ENCODE assay signal across 20 cellular contexts in genomic region chr2:102480273-102480672, GRCh38. TPM values are rescaled to one million over a fixed set of nuclear protein-coding genes. Genes with fewer than 3 reads are reported as not detected.
DNase-seq lines count a peak whose midpoint lies in the region; ATAC-seq and TF ChIP-seq lines count a peak whose summit lies in the region.
"Had no signal": no experiment of that assay in that cellular context is flagged by ENCODE, and none has a peak within 500 bp of the region (broad histone marks: within the 10 kb centered on the region; RNA-seq: fewer than 3 reads in every experiment).

No MANE protein-coding gene starts in this region.

- peaks cover 16% of the 10 kb centered on the region for H3K4me1 Mint-ChIP-seq in activated CD4-positive, alpha-beta T cell treated with anti-CD3 and anti-CD28 coated beads for 36 hours
- H3K4me1 Mint-ChIP-seq in natural killer cell treated with Interleukin-12 subunit alpha and Interleukin-12 subunit beta and Interleukin-15 and Interleukin-18, amount 100 ng/mL, for 72 hours (ENCODE audit: low read depth in 2 of 2) = peaks cover 3 to 8% of the 10 kb centered on the region in 2 donors
- no peaks in the 10 kb centered on the region for H3K4me1 Mint-ChIP-seq in natural killer cell
- peaks cover 7% of the 10 kb centered on the region; the same call in 1 of the 2 replicates for H3K4me1 Mint-ChIP-seq in WTC11
- H3K4me1 Mint-ChIP-seq: B cell had no signal

- H3K4me1 ChIP-seq in neutrophil (ENCODE audit: control insufficient read depth in 1 of 2, insufficient read depth in 1 of 2, low read depth in 1 of 2, low read length in 1 of 2) = peaks cover 33 to 48% of the 10 kb centered on the region in 2 experiments

- H3K27ac Mint-ChIP-seq in activated CD4-positive, alpha-beta T cell treated with anti-CD3 and anti-CD28 coated beads for 36 hours = no peak overlapping the region
- peak overlapping the region; percentile 42 to 58 for H3K27ac Mint-ChIP-seq in natural killer cell treated with Interleukin-12 subunit alpha and Interleukin-12 subunit beta and Interleukin-15 and Interleukin-18, amount 100 ng/mL, for 72 hours
- H3K27ac Mint-ChIP-seq in natural killer cell = no peak overlapping the region
- H3K27ac Mint-ChIP-seq in WTC11 = no peak overlapping the region
- H3K27ac Mint-ChIP-seq: B cell; CD4-positive, alpha-beta T cell; GM23338 had no signal

- POLR2A ChIA-PET in activated CD4-positive, alpha-beta T cell treated with anti-CD3 and anti-CD28 coated beads for 36 hours (lab: Charles Lee) = no interaction called here
- POLR2A ChIA-PET in WTC11 (lab: Charles Lee) = no interaction called here

- no peaks in the 10 kb centered on the region for H3K9me3 ChIP-seq in neutrophil

- intact Hi-C loops in activated CD4-positive, alpha-beta T cell treated with anti-CD3 and anti-CD28 coated beads for 36 hours (cut with DNase I, micrococcal nuclease) = no loop called here
- intact Hi-C loops in natural killer cell (cut with micrococcal nuclease) = no loop called here

- no peak for DNase-seq in activated CD4-positive, alpha-beta T cell treated with anti-CD3 and anti-CD28 coated beads for 36 hours
- DNase-seq in activated CD4-positive, alpha-beta T cell treated with anti-CD3 and anti-CD28 coated beads for 4 hours = no peak
- no peak for DNase-seq in natural killer cell treated with Interleukin-12 subunit alpha and Interleukin-12 subunit beta and Interleukin-15 and Interleukin-18, amount 100 ng/mL, for 72 hours (ENCODE audit: low spot score)
- no peak for DNase-seq in natural killer cell
- DNase-seq in EL = no peak
- no peak for DNase-seq in WTC11 (ENCODE audit: low spot score)
- DNase-seq: ACHN; C1 segment of cervical spinal cord; Calu3; CD4-positive, alpha-beta T cell; DMS 273 treated with DMSO at 0.1 percent for 48 hours; H7 had no signal

- H3K36me3 ChIP-seq in neutrophil = no peaks in the 10 kb centered on the region

- peak; percentile 44 for ATAC-seq in activated CD4-positive, alpha-beta T cell treated with anti-CD3 and anti-CD28 coated beads for 36 hours
- ATAC-seq in natural killer cell treated with Interleukin-12 subunit alpha and Interleukin-12 subunit beta and Interleukin-15 and Interleukin-18, amount 100 ng/mL, for 72 hours = peak in 1 of 2 donors; percentile 73
- ATAC-seq in natural killer cell = no peak
- ATAC-seq in WTC11 = no peak
- ATAC-seq: GM12878, GM23338 had no signal

- no peak for TF ChIP-seq CTCF in natural killer cell (IDR thresholded peaks at IDR 0.05)
- TF ChIP-seq CTCF in neutrophil (IDR thresholded peaks at IDR 0.05) = no peak
- no peak for TF ChIP-seq CTCF in WTC11 (IDR thresholded peaks at IDR 0.05)

- H3K4me3 ChIP-seq in neutrophil (ENCODE audit: low read depth in 1 of 2, low read length in 1 of 2) = no peak overlapping the region
- H3K4me3 ChIP-seq: GM12878, GM23338 had no signal

- CTCF ChIA-PET in activated CD4-positive, alpha-beta T cell treated with anti-CD3 and anti-CD28 coated beads for 36 hours (lab: Charles Lee) = interaction anchor here (1.5 kb wide), 1 partner anchor 135 kb away, joined by 5 read pairs; no protein-coding TSS in a partner anchor
- CTCF ChIA-PET in WTC11 (lab: Charles Lee) = no interaction called here

- H3K4me3 Mint-ChIP-seq in activated CD4-positive, alpha-beta T cell treated with anti-CD3 and anti-CD28 coated beads for 36 hours = no peak overlapping the region
- H3K4me3 Mint-ChIP-seq in natural killer cell treated with Interleukin-12 subunit alpha and Interleukin-12 subunit beta and Interleukin-15 and Interleukin-18, amount 100 ng/mL, for 72 hours = peak overlapping the region; percentile 51
- H3K4me3 Mint-ChIP-seq in natural killer cell (no peak overlapping the region), WTC11 (no peak overlapping the region)
- H3K4me3 Mint-ChIP-seq: B cell; CD4-positive, alpha-beta T cell; GM23338 had no signal

- no peaks in the 10 kb centered on the region for H3K27me3 ChIP-seq in neutrophil

- H3K27me3 Mint-ChIP-seq in activated CD4-positive, alpha-beta T cell treated with anti-CD3 and anti-CD28 coated beads for 36 hours = peaks cover 12% of the 10 kb centered on the region
- peaks cover 10 to 22% of the 10 kb centered on the region in 2 donors for H3K27me3 Mint-ChIP-seq in natural killer cell treated with Interleukin-12 subunit alpha and Interleukin-12 subunit beta and Interleukin-15 and Interleukin-18, amount 100 ng/mL, for 72 hours
- H3K27me3 Mint-ChIP-seq in natural killer cell (ENCODE audit: low read depth in 2 of 2) (peaks cover 0 to 6% of the 10 kb centered on the region in 2 donors), WTC11 (ENCODE audit: low read depth) (no peaks in the 10 kb centered on the region; the same call in 1 of the 2 replicates)

- H3K36me3 Mint-ChIP-seq in activated CD4-positive, alpha-beta T cell treated with anti-CD3 and anti-CD28 coated beads for 36 hours (ENCODE audit: low read depth) = no peaks in the 10 kb centered on the region
- no peaks in the 10 kb centered on the region for H3K36me3 Mint-ChIP-seq in natural killer cell treated with Interleukin-12 subunit alpha and Interleukin-12 subunit beta and Interleukin-15 and Interleukin-18, amount 100 ng/mL, for 72 hours
- H3K36me3 Mint-ChIP-seq in natural killer cell = no peaks in the 10 kb centered on the region
- no peaks in the 10 kb centered on the region for H3K36me3 Mint-ChIP-seq in WTC11

- H3K9me3 Mint-ChIP-seq in activated CD4-positive, alpha-beta T cell treated with anti-CD3 and anti-CD28 coated beads for 36 hours (ENCODE audit: low read depth) = no peaks in the 10 kb centered on the region
- no peaks in the 10 kb centered on the region for H3K9me3 Mint-ChIP-seq in natural killer cell treated with Interleukin-12 subunit alpha and Interleukin-12 subunit beta and Interleukin-15 and Interleukin-18, amount 100 ng/mL, for 72 hours
- no peaks in the 10 kb centered on the region for H3K9me3 Mint-ChIP-seq in natural killer cell
- H3K9me3 Mint-ChIP-seq in WTC11 = no peaks in the 10 kb centered on the region
- H3K9me3 Mint-ChIP-seq: CD4-positive, alpha-beta T cell; GM23338 had no signal

- H3K27ac ChIP-seq in neutrophil = peak overlapping the region; percentile 65

TF ChIP-seq in WTC11, 78 proteins besides CTCF, POLR2A, EP300 and RAD21 (continues in another document):
- TF ChIP-seq CREB1 (CRISPR knock-in tag; IDR thresholded peaks at IDR 0.05) (no peak), NR2C2 (CRISPR knock-in tag; IDR thresholded peaks at IDR 0.05) (no peak), TEAD1 (CRISPR knock-in tag; IDR thresholded peaks at IDR 0.05) (no peak), RORB (CRISPR knock-in tag; IDR thresholded peaks at IDR 0.05) (no peak), MLX (CRISPR knock-in tag; IDR thresholded peaks at IDR 0.05) (no peak), HMGA2 (CRISPR knock-in tag; IDR thresholded peaks at IDR 0.05) (no peak), ESRRA (CRISPR knock-in tag; IDR thresholded peaks at IDR 0.05; ENCODE audit: borderline replicate concordance) (no peak), ZNF396 (CRISPR knock-in tag; IDR thresholded peaks at IDR 0.05; ENCODE audit: borderline replicate concordance) (no peak), FOXK1 (CRISPR knock-in tag; IDR thresholded peaks at IDR 0.05) (no peak), FOXJ3 (CRISPR knock-in tag; IDR thresholded peaks at IDR 0.05; ENCODE audit: borderline replicate concordance) (no peak), ZNF138 (CRISPR knock-in tag; conservative IDR thresholded peaks at IDR 0.05) (no peak), OVOL2 (CRISPR knock-in tag; IDR thresholded peaks at IDR 0.05; ENCODE audit: borderline replicate concordance) (no peak), EMX1 (CRISPR knock-in tag; IDR thresholded peaks at IDR 0.05) (no peak)
- TF ChIP-seq, protein P1, sequence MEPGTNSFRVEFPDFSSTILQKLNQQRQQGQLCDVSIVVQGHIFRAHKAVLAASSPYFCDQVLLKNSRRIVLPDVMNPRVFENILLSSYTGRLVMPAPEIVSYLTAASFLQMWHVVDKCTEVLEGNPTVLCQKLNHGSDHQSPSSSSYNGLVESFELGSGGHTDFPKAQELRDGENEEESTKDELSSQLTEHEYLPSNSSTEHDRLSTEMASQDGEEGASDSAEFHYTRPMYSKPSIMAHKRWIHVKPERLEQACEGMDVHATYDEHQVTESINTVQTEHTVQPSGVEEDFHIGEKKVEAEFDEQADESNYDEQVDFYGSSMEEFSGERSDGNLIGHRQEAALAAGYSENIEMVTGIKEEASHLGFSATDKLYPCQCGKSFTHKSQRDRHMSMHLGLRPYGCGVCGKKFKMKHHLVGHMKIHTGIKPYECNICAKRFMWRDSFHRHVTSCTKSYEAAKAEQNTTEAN (CRISPR knock-in tag; IDR thresholded peaks at IDR 0.05) = no peak

RNA-seq across cellular contexts. Expression of gene SLC9A4, which starts 7.2 kb away (rescaled TPM):
- under 1 TPM in 1 of 2 experiments, not detected in 1; 0.11 TPM for total RNA-seq in activated CD4-positive, alpha-beta T cell treated with anti-CD3 and anti-CD28 coated beads for 36 hours
- under 1 TPM; 0.10 to 0.14 TPM for total RNA-seq in natural killer cell treated with Interleukin-12 subunit alpha and Interleukin-12 subunit beta and Interleukin-15 and Interleukin-18, amount 100 ng/mL, for 72 hours
- total RNA-seq in natural killer cell = under 1 TPM in 2 of 3 donors, not detected in 1; 0.19 to 0.38 TPM
- total RNA-seq in WTC11 (2021) = 0.09 to 0.11 TPM in 2 of 3 replicates, not detected in the other
- total RNA-seq: CD4-positive, alpha-beta T cell; Daoy; G401; GM23338; H7; HT-29 had no signal

RNA-seq across cellular contexts. Expression of gene IL18RAP, which starts 57.3 kb away (rescaled TPM):
- 1 to 10 TPM; 6.8 to 7.4 TPM for total RNA-seq in activated CD4-positive, alpha-beta T cell treated with anti-CD3 and anti-CD28 coated beads for 36 hours
- 100 to 1,000 TPM; 159 to 355 TPM for total RNA-seq in natural killer cell treated with Interleukin-12 subunit alpha and Interleukin-12 subunit beta and Interleukin-15 and Interleukin-18, amount 100 ng/mL, for 72 hours
- total RNA-seq in natural killer cell (100 to 1,000 TPM; 136 to 309 (median 203) TPM), WTC11 (2021) (not detected in 3 replicates)
- total RNA-seq: A172, Calu3, Daoy, G401, GM23338, H7, HT-29 had no signal

Comparison
In these comparisons a context has a peak if more than half of its experiments do, and no peak if none do; other contexts are left out.
1. H3K27ac Mint-ChIP-seq: peak in natural killer cell treated with Interleukin-12 subunit alpha and Interleukin-12 subunit beta and Interleukin-15 and Interleukin-18, amount 100 ng/mL, for 72 hours (2 of 2); none in activated CD4-positive, alpha-beta T cell treated with anti-CD3 and anti-CD28 coated beads for 36 hours (single experiment), natural killer cell (0 of 2) and WTC11 (single experiment).
2. RNA of gene IL18RAP, which starts 57.3 kb away (total RNA-seq): 159 to 355 TPM in natural killer cell treated with Interleukin-12 subunit alpha and Interleukin-12 subunit beta and Interleukin-15 and Interleukin-18, amount 100 ng/mL, for 72 hours and 136 to 309 TPM in natural killer cell; 6.8 to 7.4 TPM in activated CD4-positive, alpha-beta T cell treated with anti-CD3 and anti-CD28 coated beads for 36 hours and not detected in WTC11; every median in the first group is over 10 times any median in the second.